ENCODE assay signal across 8 cellular contexts in genomic region chr6:108260809-108261569, GRCh38. TPM values are rescaled to one million over a fixed set of nuclear protein-coding genes. Genes with fewer than 3 reads are reported as not detected.
DNase-seq lines count a peak whose midpoint lies in the region; ATAC-seq and TF ChIP-seq lines count a peak whose summit lies in the region.

TSS of gene SNX3 (minus strand) at chr6:108261040. CDS start at chr6:108260921, 119 bp downstream.

- peaks cover 42% of the 10 kb centered on the region for H3K4me1 ChIP-seq in DOHH2 (ENCODE audit: control insufficient read depth, low read length)
- H3K4me1 ChIP-seq in KMS-11 (ENCODE audit: low read depth, poor library complexity, severe bottlenecking) = peaks cover 4% of the 10 kb centered on the region
- H3K4me1 ChIP-seq in esophagus muscularis mucosa = peaks cover 26 to 47% (median 40%) of the 10 kb centered on the region in 4 donors

- peak; percentile 85 for ATAC-seq in GM21737 (IDR thresholded peaks at IDR 0.05; ENCODE audit: unreplicated experiment)

- H3K4me2 ChIP-seq in DOHH2 (ENCODE audit: low read length) = peak within 1 kb of the TSS; percentile 92
- peak within 1 kb of the TSS; percentile 80 for H3K4me2 ChIP-seq in KMS-11

- H3K9me3 ChIP-seq in DOHH2 (ENCODE audit: control insufficient read depth, insufficient read depth, low read length) (no peaks in the 10 kb centered on the region), esophagus muscularis mucosa (no peaks in the 10 kb centered on the region)

- no peak for TF ChIP-seq CTCF in DOHH2 (IDR thresholded peaks at IDR 0.05; ENCODE audit: low read depth, low read length, poor library complexity, severe bottlenecking)
- no peak for TF ChIP-seq CTCF in KMS-11 (conservative IDR thresholded peaks at IDR 0.05; ENCODE audit: low read depth, low read length)
- TF ChIP-seq CTCF in esophagus muscularis mucosa (IDR thresholded peaks at IDR 0.05) = peak in 1 of 3 experiments; percentile 10

- WGBS in esophagus muscularis mucosa = 1% methylated on average over 29 of the region's 83 CpGs

- no peaks in the 10 kb centered on the region for H3K9me2 ChIP-seq in DOHH2 (replicated peaks; ENCODE audit: control insufficient read depth, low read length)

- intact Hi-C loops in esophagus muscularis mucosa (cut with DNase I) = loop anchor here (2.0 to 10.0 kb wide), 3 partner anchors 34 to 296 kb away; partner anchors contain the start of genes AFG1L and OSTM1

- H3K79me2 ChIP-seq in DOHH2 (ENCODE audit: control insufficient read depth, low read length) (peaks cover 52% of the 10 kb centered on the region), KMS-11 (ENCODE audit: insufficient read depth, low read depth) (peaks cover 15% of the 10 kb centered on the region)

- peak within 1 kb of the TSS; percentile 61 for H3K9ac ChIP-seq in KMS-11

- peaks cover 17% of the 10 kb centered on the region for H3F3A ChIP-seq in DOHH2 (ENCODE audit: control insufficient read depth, insufficient read depth)

- peak; percentile 65 for TF ChIP-seq POLR2A in esophagus muscularis mucosa (IDR thresholded peaks at IDR 0.05; ENCODE audit: low read depth)

- no peak for TF ChIP-seq EP300 in esophagus muscularis mucosa (IDR thresholded peaks at IDR 0.05)

- H3K27ac ChIP-seq in DOHH2 (ENCODE audit: low read depth, low read length) (peak within 1 kb of the TSS; percentile 66), KMS-11 (peak within 1 kb of the TSS; percentile 74), esophagus muscularis mucosa (replicated peaks in 1 of 4) (peak within 1 kb of the TSS; percentile 93 to 95 (median 94))

- H3K27me3 ChIP-seq in DOHH2 (ENCODE audit: control insufficient read depth, low read length) (no peaks in the 10 kb centered on the region), KMS-11 (ENCODE audit: insufficient read depth, low read depth) (no peaks in the 10 kb centered on the region), esophagus muscularis mucosa (no peaks in the 10 kb centered on the region)

- H3K36me3 ChIP-seq in DOHH2 (ENCODE audit: control insufficient read depth, low read length) = peaks cover 24% of the 10 kb centered on the region
- H3K36me3 ChIP-seq in KMS-11 (ENCODE audit: insufficient read depth) = no peaks in the 10 kb centered on the region
- no peaks in the 10 kb centered on the region for H3K36me3 ChIP-seq in esophagus muscularis mucosa

- H4K20me1 ChIP-seq in DOHH2 (ENCODE audit: control insufficient read depth, insufficient read depth, low read depth, low read length) (peaks cover 7% of the 10 kb centered on the region; the same call in 1 of the 2 replicates), KMS-11 (ENCODE audit: insufficient read depth) (no peaks in the 10 kb centered on the region)

- H3K4me3 ChIP-seq in DOHH2 (ENCODE audit: low read length) (peak within 1 kb of the TSS; percentile 95), KMS-11 (IDR thresholded peaks at IDR 0.05; ENCODE audit: insufficient read depth, low read depth, low read length) (no peak within 1 kb of the TSS), esophagus muscularis mucosa (peak within 1 kb of the TSS; percentile 85 to 88 (median 86))

- DNase-seq in RKO (ENCODE audit: low spot score) (peak; percentile 94), activated T-helper 1 cell treated with Interleukin-2 at 50 U/mL for 16 hours (ENCODE audit: low read depth) (peak; percentile 81), esophagus muscularis mucosa (ENCODE audit: extremely low spot score) (peak; percentile 97), myocyte (ENCODE audit: low read depth) (peak; percentile 97)
- peak; percentile 86 to 89 for DNase-seq in stimulated activated CD8-positive, alpha-beta memory T cell treated with anti-CD3 and anti-CD28 coated beads, Interleukin-7, amount 100 ng/mL, for 48 hours (ENCODE audit: extremely low read depth in 1 of 2, low read depth in 1 of 2)

- peak within 1 kb of the TSS; percentile 68 for H2AFZ ChIP-seq in KMS-11 (ENCODE audit: low read depth)

RNA-seq across cellular contexts. Expression of gene SNX3, which starts in this region (rescaled TPM):
- total RNA-seq in esophagus muscularis mucosa = 100 to 1,000 TPM; 148 to 176 (median 151) TPM
- 181 and 192 TPM in 2 replicates for total RNA-seq in myocyte
- 156 TPM for polyA plus RNA-seq in myocyte (2012)
